Comparison of ENCODE assay signal across 8 cellular contexts in genomic region chr19:46785980-46786235, GRCh38. TPM values are rescaled to one million over a fixed set of nuclear protein-coding genes. Genes with fewer than 3 reads are reported as not detected.
DNase-seq lines count a peak whose midpoint lies in the region; ATAC-seq, FAIRE-seq and TF ChIP-seq lines count a peak whose summit lies in the region.

No MANE protein-coding gene starts in this region.

- H3K4me1 Mint-ChIP-seq in glutamatergic neuron (ENCODE audit: low read depth, unreplicated experiment): peaks cover 4% of the 10 kb centered on the region

- no peak for TF ChIP-seq CTCF in VCaP (conservative IDR thresholded peaks at IDR 0.05)
- no peak for TF ChIP-seq CTCF in glutamatergic neuron (IDR thresholded peaks at IDR 0.05; ENCODE audit: partially characterized antibody, unreplicated experiment)

- no peak for DNase-seq in H7
- DNase-seq in glutamatergic neuron: no peak
- DNase-seq in HK-2 (ENCODE audit: unreplicated experiment): no peak
- no peak for DNase-seq in GM19239 (ENCODE audit: insufficient read length, low spot score)

- H3K27ac Mint-ChIP-seq in glutamatergic neuron (ENCODE audit: unreplicated experiment): peak overlapping the region; percentile 39

- FAIRE-seq in GM19239 (lab: Jason Lieb, UNC): no peak

- peak overlapping the region; percentile 91 for H3K4me3 Mint-ChIP-seq in glutamatergic neuron (ENCODE audit: unreplicated experiment)

- ATAC-seq in GM19452 (IDR thresholded peaks at IDR 0.05; ENCODE audit: unreplicated experiment): no peak
- ATAC-seq in GM21526 (IDR thresholded peaks at IDR 0.05; ENCODE audit: low FRiP score, unreplicated experiment): no peak

- H3K27me3 ChIP-seq in H7 (ENCODE audit: control insufficient read depth, insufficient read depth, low read length): peaks cover 3% of the 10 kb centered on the region; the same call in 1 of the 2 replicates

- H3K4me3 ChIP-seq in H7 (ENCODE audit: insufficient read depth, low read depth, low read length): peak overlapping the region; percentile 99
- peak overlapping the region; percentile 51 to 77 (median 63) for H3K4me3 ChIP-seq in skin epidermis

- peaks cover 37% of the 10 kb centered on the region for H3K36me3 ChIP-seq in H7 (replicated peaks; ENCODE audit: control insufficient read depth, insufficient read depth, low read length)

- no peaks in the 10 kb centered on the region for H3K36me3 Mint-ChIP-seq in glutamatergic neuron (ENCODE audit: unreplicated experiment)

- peaks cover 3% of the 10 kb centered on the region for H3K27me3 Mint-ChIP-seq in glutamatergic neuron (ENCODE audit: unreplicated experiment)

- H3K27ac ChIP-seq in VCaP (peak overlapping the region; percentile 89), skin epidermis (peak overlapping the region in 20 of 21 experiments; percentile 70 to 97 (median 90))

- H3K9me3 Mint-ChIP-seq in glutamatergic neuron (ENCODE audit: unreplicated experiment): peaks cover 5% of the 10 kb centered on the region

RNA-seq across cellular contexts. Expression of gene SLC1A5, which starts 2.5 kb away (rescaled TPM):
- 156 and 203 TPM in 2 replicates for total RNA-seq in H7 (2014; rRNA removed; shearing (Covaris generic))
- total RNA-seq in glutamatergic neuron (ENCODE audit: unreplicated experiment): 35.4 TPM

RNA-seq across cellular contexts. Expression of gene STRN4, which starts 39.7 kb away (rescaled TPM):
- total RNA-seq in H7 (2014; rRNA removed; shearing (Covaris generic)): 169 and 188 TPM in 2 replicates
- 117 TPM for total RNA-seq in glutamatergic neuron (ENCODE audit: unreplicated experiment)

RNA-seq across cellular contexts. Expression of gene FKRP, which starts 40.1 kb away (rescaled TPM):
- total RNA-seq in H7 (2014; rRNA removed; shearing (Covaris generic)): 15.8 and 22.4 TPM in 2 replicates
- total RNA-seq in glutamatergic neuron (ENCODE audit: unreplicated experiment): 46.6 TPM
